In genomic region chr12:1500095-1500801, GRCh38 we compare ENCODE assay signal across 12 cellular contexts.
A peak's percentile ranks its signal among the peaks of the same experiment; 100 is the strongest.
DNase-seq lines count a peak whose midpoint lies in the region; ATAC-seq and TF ChIP-seq lines count a peak whose summit lies in the region.
"Had no signal": no experiment of that assay in that cellular context is flagged by ENCODE, and none has a peak within 500 bp of the region (broad histone marks: within the 10 kb centered on the region; RNA-seq: fewer than 3 reads in every experiment).

No MANE protein-coding gene starts in this region.

- no peaks in the 10 kb centered on the region for H3K36me3 ChIP-seq in right atrium auricular region
- no peaks in the 10 kb centered on the region for H3K36me3 ChIP-seq in WERI-Rb-1
- H3K36me3 ChIP-seq in endodermal cell (ENCODE audit: control insufficient read depth, insufficient read depth, low read length), result no peaks in the 10 kb centered on the region

- peak; percentile 77 for DNase-seq in Right ventricle myocardium inferior (ENCODE audit: missing footprints)
- DNase-seq in right atrium auricular region (ENCODE audit: low spot score), result no peak
- peak; percentile 46 for DNase-seq in WERI-Rb-1
- DNase-seq in left cardiac atrium, result peak; percentile 62
- no peak for DNase-seq in activated CD4-positive, alpha-beta memory T cell treated with anti-CD3 and anti-CD28 coated beads, Interleukin-2, amount 10 ng/mL, durations not matched to agents 7 days and 5 days
- no peak for DNase-seq in endodermal cell
- no peak for DNase-seq in progenitor cell of endocrine pancreas (ENCODE audit: low spot score, unreplicated experiment)
- DNase-seq: activated CD4-positive, alpha-beta T cell treated with anti-CD3 and anti-CD28 coated beads for 48 hours; activated naive CD8-positive, alpha-beta T cell treated with anti-CD3 and anti-CD28 coated beads, Interleukin-2, amount 10 ng/mL, durations not matched to agents 7 days and 5 days had no signal

- no peaks in the 10 kb centered on the region for H3K9me3 Mint-ChIP-seq in activated CD4-positive, alpha-beta memory T cell treated with anti-CD3 and anti-CD28 coated beads, Interleukin-2, amount 10 ng/mL, durations not matched to agents 7 days and 5 days
- H3K9me3 Mint-ChIP-seq in endodermal cell (peaks cover 23% of the 10 kb centered on the region), progenitor cell of endocrine pancreas (ENCODE audit: low read depth) (peaks cover 2% of the 10 kb centered on the region)
- H3K9me3 Mint-ChIP-seq: activated naive CD8-positive, alpha-beta T cell treated with anti-CD3 and anti-CD28 coated beads, Interleukin-2, amount 10 ng/mL, durations not matched to agents 7 days and 5 days; stimulated activated naive CD8-positive, alpha-beta T cell treated with anti-CD3 and anti-CD28 coated beads, Interleukin-15, Interleukin-2, amounts not matched to agents 100 ng/mL and 50 ng/mL, for 24 hours had no signal

- H3K9me3 ChIP-seq in right atrium auricular region, result no peaks in the 10 kb centered on the region
- H3K9me3 ChIP-seq in WERI-Rb-1 (ENCODE audit: severe bottlenecking), result no peaks in the 10 kb centered on the region
- H3K9me3 ChIP-seq in endodermal cell (ENCODE audit: control insufficient read depth, low read length), result no peaks in the 10 kb centered on the region
- H3K9me3 ChIP-seq: BLaER1 had no signal

- intact Hi-C loops in Right ventricle myocardium inferior (cut with DNase I), result no loop called here
- intact Hi-C loops in left cardiac atrium (cut with DNase I), result no loop called here

- peaks cover 10% of the 10 kb centered on the region for H3K4me1 Mint-ChIP-seq in activated CD4-positive, alpha-beta memory T cell treated with anti-CD3 and anti-CD28 coated beads, Interleukin-2, amount 10 ng/mL, durations not matched to agents 7 days and 5 days
- H3K4me1 Mint-ChIP-seq in endodermal cell, result no peaks in the 10 kb centered on the region
- H3K4me1 Mint-ChIP-seq in progenitor cell of endocrine pancreas (ENCODE audit: low read depth), result no peaks in the 10 kb centered on the region

- H3K4me3 ChIP-seq in right atrium auricular region (no peak overlapping the region), WERI-Rb-1 (ENCODE audit: low read depth, low read length) (no peak overlapping the region), endodermal cell (ENCODE audit: low read length) (no peak overlapping the region)
- H3K4me3 ChIP-seq: BLaER1 had no signal

- no peaks in the 10 kb centered on the region for H3K36me3 Mint-ChIP-seq in activated CD4-positive, alpha-beta memory T cell treated with anti-CD3 and anti-CD28 coated beads, Interleukin-2, amount 10 ng/mL, durations not matched to agents 7 days and 5 days (ENCODE audit: low read depth)
- peaks cover 15% of the 10 kb centered on the region for H3K36me3 Mint-ChIP-seq in endodermal cell (ENCODE audit: low read depth)
- H3K36me3 Mint-ChIP-seq in progenitor cell of endocrine pancreas (ENCODE audit: insufficient read depth), result peaks cover 6% of the 10 kb centered on the region
- H3K36me3 Mint-ChIP-seq: activated naive CD8-positive, alpha-beta T cell treated with anti-CD3 and anti-CD28 coated beads, Interleukin-2, amount 10 ng/mL, durations not matched to agents 7 days and 5 days had no signal

- H3K4me1 ChIP-seq in right atrium auricular region, result peaks cover 0 to 17% of the 10 kb centered on the region in 2 donors
- H3K4me1 ChIP-seq in endodermal cell (ENCODE audit: control insufficient read depth, insufficient read depth, low read length), result no peaks in the 10 kb centered on the region

- CTCF ChIA-PET in activated CD4-positive, alpha-beta memory T cell treated with anti-CD3 and anti-CD28 coated beads, Interleukin-2, amount 10 ng/mL, durations not matched to agents 7 days and 5 days (lab: Charles Lee), result no interaction called here

- 93 to 98% methylated on average over 20 to 36 of the region's 36 CpGs for WGBS in endodermal cell (ENCODE audit: insufficient coverage in 1 of 2, insufficient read length in 1 of 2), 2 experiments

- no peak overlapping the region for H3K27ac Mint-ChIP-seq in activated CD4-positive, alpha-beta memory T cell treated with anti-CD3 and anti-CD28 coated beads, Interleukin-2, amount 10 ng/mL, durations not matched to agents 7 days and 5 days
- H3K27ac Mint-ChIP-seq in endodermal cell (no peak overlapping the region), progenitor cell of endocrine pancreas (no peak overlapping the region)
- H3K27ac Mint-ChIP-seq: activated naive CD8-positive, alpha-beta T cell treated with anti-CD3 and anti-CD28 coated beads, Interleukin-2, amount 10 ng/mL, durations not matched to agents 7 days and 5 days; stimulated activated naive CD8-positive, alpha-beta T cell treated with anti-CD3 and anti-CD28 coated beads, Interleukin-15, Interleukin-2, amounts not matched to agents 100 ng/mL and 50 ng/mL, for 24 hours had no signal

- POLR2A ChIA-PET in activated CD4-positive, alpha-beta memory T cell treated with anti-CD3 and anti-CD28 coated beads, Interleukin-2, amount 10 ng/mL, durations not matched to agents 7 days and 5 days (lab: Charles Lee), result no interaction called here

- no peak for TF ChIP-seq CTCF in right atrium auricular region (IDR thresholded peaks at IDR 0.05)
- no peak for TF ChIP-seq CTCF in WERI-Rb-1 (IDR thresholded peaks at IDR 0.05; ENCODE audit: low read depth, low read length)
- no peak for TF ChIP-seq CTCF in endodermal cell (conservative IDR thresholded peaks at IDR 0.05)
- TF ChIP-seq CTCF in progenitor cell of endocrine pancreas (IDR thresholded peaks at IDR 0.05; ENCODE audit: unreplicated experiment), result no peak

- peak; percentile 52 for ATAC-seq in Right ventricle myocardium inferior
- ATAC-seq in left cardiac atrium, result peak in 1 of 2 donors; percentile 57
- no peak for ATAC-seq in GM19351 (IDR thresholded peaks at IDR 0.05; ENCODE audit: unreplicated experiment)

- no peak overlapping the region for H3K4me3 Mint-ChIP-seq in activated CD4-positive, alpha-beta memory T cell treated with anti-CD3 and anti-CD28 coated beads, Interleukin-2, amount 10 ng/mL, durations not matched to agents 7 days and 5 days
- H3K4me3 Mint-ChIP-seq in endodermal cell, result no peak overlapping the region
- no peak overlapping the region for H3K4me3 Mint-ChIP-seq in progenitor cell of endocrine pancreas (ENCODE audit: low read depth)
- H3K4me3 Mint-ChIP-seq: activated naive CD8-positive, alpha-beta T cell treated with anti-CD3 and anti-CD28 coated beads, Interleukin-2, amount 10 ng/mL, durations not matched to agents 7 days and 5 days; stimulated activated naive CD8-positive, alpha-beta T cell treated with anti-CD3 and anti-CD28 coated beads, Interleukin-15, Interleukin-2, amounts not matched to agents 100 ng/mL and 50 ng/mL, for 24 hours had no signal

- H3K27me3 ChIP-seq in right atrium auricular region (no peaks in the 10 kb centered on the region), WERI-Rb-1 (ENCODE audit: insufficient read depth, low read depth, severe bottlenecking) (no peaks in the 10 kb centered on the region), endodermal cell (ENCODE audit: control insufficient read depth, insufficient read depth, low read length, poor library complexity, severe bottlenecking) (no peaks in the 10 kb centered on the region)
- H3K27me3 ChIP-seq: BLaER1 had no signal

- H3K27ac ChIP-seq in right atrium auricular region (no peak overlapping the region), WERI-Rb-1 (no peak overlapping the region), endodermal cell (ENCODE audit: low read depth, low read length) (no peak overlapping the region)
- H3K27ac ChIP-seq: BLaER1 had no signal

- H3K9ac ChIP-seq in endodermal cell (ENCODE audit: extremely low read depth, low read length, poor library complexity, severe bottlenecking), result no peak overlapping the region
- H3K9ac ChIP-seq: BLaER1 had no signal

- peaks cover 25% of the 10 kb centered on the region for H3K27me3 Mint-ChIP-seq in activated CD4-positive, alpha-beta memory T cell treated with anti-CD3 and anti-CD28 coated beads, Interleukin-2, amount 10 ng/mL, durations not matched to agents 7 days and 5 days
- H3K27me3 Mint-ChIP-seq in endodermal cell (ENCODE audit: insufficient read depth), result peaks cover 2% of the 10 kb centered on the region
- H3K27me3 Mint-ChIP-seq in progenitor cell of endocrine pancreas, result no peaks in the 10 kb centered on the region

Comparison
In these comparisons a context has a peak if more than half of its experiments do, and no peak if none do; other contexts are left out.
1. DNase-seq: peak in Right ventricle myocardium inferior (single experiment), WERI-Rb-1 (single experiment) and left cardiac atrium (single experiment); none in right atrium auricular region (single experiment), activated CD4-positive, alpha-beta memory T cell treated with anti-CD3 and anti-CD28 coated beads, Interleukin-2, amount 10 ng/mL, durations not matched to agents 7 days and 5 days (single experiment), endodermal cell (single experiment) and progenitor cell of endocrine pancreas (single experiment).